Comparison of ENCODE assay signal across 31 cellular contexts in the genomic region with DNA sequence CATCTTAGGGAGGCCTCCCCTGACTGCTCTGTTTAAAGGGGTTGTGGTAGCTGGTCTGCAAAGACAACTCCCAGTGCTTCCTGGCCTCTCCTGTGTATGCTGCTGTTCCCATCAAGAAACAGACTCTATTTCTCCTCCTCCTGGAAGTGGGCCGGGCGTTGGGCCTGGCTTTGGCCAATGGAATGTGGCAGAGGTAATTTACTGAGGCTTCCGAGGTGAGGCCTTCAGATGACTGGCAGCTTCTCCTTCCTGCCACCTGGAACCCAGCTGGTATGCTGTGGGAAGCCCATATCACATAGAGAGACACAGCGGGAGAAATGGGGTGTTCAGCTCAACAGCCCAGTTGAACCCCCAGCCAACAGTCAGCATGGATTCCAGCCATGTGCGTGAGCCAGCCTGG. TPM values are rescaled to one million over a fixed set of nuclear protein-coding genes. Genes with fewer than 3 reads are reported as not detected.
A peak's percentile ranks its signal among the peaks of the same experiment; 100 is the strongest.
DNase-seq lines count a peak whose midpoint lies in the region; ATAC-seq and TF ChIP-seq lines count a peak whose summit lies in the region.
"Had no signal": no experiment of that assay in that cellular context is flagged by ENCODE, and none has a peak within 500 bp of the region (broad histone marks: within the 10 kb centered on the region; RNA-seq: fewer than 3 reads in every experiment).

No MANE protein-coding gene starts in this region.

- no peaks in the 10 kb centered on the region for H3K27me3 Mint-ChIP-seq in WTC11 (ENCODE audit: low read depth)
- H3K27me3 Mint-ChIP-seq in naive B cell, result peaks cover 0 to 8% (median 0%) of the 10 kb centered on the region in 3 donors

- BruUV-seq in HCT116 (replicated peaks; lab: Mats Ljungman, UMichigan), result no TSS peak

- no peaks in the 10 kb centered on the region for H4K20me1 ChIP-seq in HCT116 (ENCODE audit: insufficient read depth)

- H3K27ac Mint-ChIP-seq in WTC11 (no peak overlapping the region), naive B cell (peak overlapping the region; percentile 49 to 96 (median 88))
- H3K27ac Mint-ChIP-seq: CD4-positive, CD25-positive, alpha-beta regulatory T cell; HFFc6; mesothelial cell of epicardium; naive thymus-derived CD4-positive, alpha-beta T cell had no signal

- H3K79me2 ChIP-seq in HCT116 (ENCODE audit: insufficient read depth, low read length), result no peaks in the 10 kb centered on the region

- H3K36me3 Mint-ChIP-seq in WTC11, result no peaks in the 10 kb centered on the region
- H3K36me3 Mint-ChIP-seq in naive B cell, result no peaks in the 10 kb centered on the region
- H3K36me3 Mint-ChIP-seq: CD4-positive, CD25-positive, alpha-beta regulatory T cell; mesothelial cell of epicardium; naive thymus-derived CD4-positive, alpha-beta T cell had no signal

- no peak for TF ChIP-seq RAD21 in HCT116 (IDR thresholded peaks at IDR 0.05; ENCODE audit: low read depth)

- H2AFZ ChIP-seq in HCT116 (ENCODE audit: low read depth, low read length, poor library complexity, severe bottlenecking), result peak overlapping the region; percentile 51

- CTCF ChIA-PET in HCT116 (lab: Charles Lee) (interaction anchor here (1.3 kb wide), 1 partner anchor 11 kb away, joined by 3 read pairs; no protein-coding TSS in a partner anchor), WTC11 (lab: Charles Lee) (interaction anchor here (0.8 to 2.0 kb wide), 4 partner anchors 9 to 302 kb away, joined by 3 to 12 read pairs (median 7); no protein-coding TSS in a partner anchor)

- POLR2A ChIA-PET in HCT116 (lab: Charles Lee) (interaction anchor here (0.6 to 1.0 kb wide), 3 partner anchors 29 to 286 kb away, joined by 3 read pairs; no protein-coding TSS in a partner anchor), WTC11 (lab: Charles Lee) (no interaction called here)

- H3K4me1 ChIP-seq in HCT116 (ENCODE audit: control insufficient read depth in 1 of 2, insufficient read depth in 2 of 2, low read length in 2 of 2), result peaks cover 7 to 9% of the 10 kb centered on the region in 2 experiments
- H3K4me1 ChIP-seq: adrenal gland, esophagus muscularis mucosa, psoas muscle, sigmoid colon, SJSA1, thyroid gland, uterus had no signal

- peak; percentile 36 for DNase-seq in NCI-H2171 treated with DMSO at 0.1 percent for 48 hours (lab: John Stamatoyannopoulos, UW)
- no peak for DNase-seq in NCI-H2171 (lab: John Stamatoyannopoulos, UW)
- DNase-seq in HCT116 (ENCODE audit: low read depth, low spot score), result no peak
- DNase-seq in WTC11 (ENCODE audit: low spot score), result peak; percentile 40
- DNase-seq in naive B cell, result no peak
- no peak for DNase-seq in COR-L47 (lab: John Stamatoyannopoulos, UW)
- DNase-seq in NCI-H1694 (lab: John Stamatoyannopoulos, UW), result no peak
- DNase-seq: 8988T; activated CD4-positive, alpha-beta T cell treated with anti-CD3 and anti-CD28 coated beads, Interleukin-2, amount 50 U/mL, for 4 hours; activated naive CD4-positive, alpha-beta T cell treated with Interleukin-2 at 50 U/mL for 16 hours; activated T-cell treated with anti-CD3 and anti-CD28 coated beads, Interleukin-2, amount 50 U/mL, for 48 hours; adrenal gland; CD4-positive, CD25-positive, alpha-beta regulatory T cell; central memory CD4-positive, alpha-beta T cell; foreskin fibroblast; HFFc6; naive thymus-derived CD4-positive, alpha-beta T cell; NCI-H1092 treated with DMSO at 0.1 percent for 48 hours; NCI-H187; NCI-H526 treated with DMSO at 0.1 percent for 48 hours; occipital lobe; psoas muscle; sigmoid colon; stimulated activated CD4-positive, alpha-beta T cell treated with anti-CD3 and anti-CD28 coated beads, Interleukin-4, amount 100 ng/mL, for 1 hour; thyroid gland; uterus had no signal

- no peaks in the 10 kb centered on the region for H3K9me3 ChIP-seq in HCT116 (ENCODE audit: control insufficient read depth in 1 of 2, insufficient read depth in 1 of 2, low read depth in 1 of 2, low read length in 2 of 2)
- H3K9me3 ChIP-seq: adrenal gland, psoas muscle, sigmoid colon, SJSA1, thyroid gland, uterus had no signal

- TF ChIP-seq POLR2A in HCT116 (IDR thresholded peaks at IDR 0.05; ENCODE audit: borderline replicate concordance, extremely low read depth, insufficient read depth, insufficient read length), result no peak

- TF ChIP-seq CTCF in HCT116 (IDR thresholded peaks at IDR 0.05 in 2 of 3, conservative IDR thresholded peaks at IDR 0.05 in 1 of 3; ENCODE audit: borderline replicate concordance in 1 of 3, insufficient read depth in 1 of 3, low read depth in 2 of 3, low read length in 2 of 3) (no peak), WTC11 (IDR thresholded peaks at IDR 0.05) (no peak)

- RAD21 ChIA-PET in HCT116 (lab: Charles Lee; ENCODE audit: low non-redundant PET in 1 of 2, low total read pairs in 2 of 2, uncharacterized antibody in 2 of 2, unreplicated experiment in 2 of 2), result no interaction called here

- no peaks in the 10 kb centered on the region for H3K9me2 ChIP-seq in HCT116 (ENCODE audit: insufficient read depth)

- peak overlapping the region; percentile 28 for H3K4me2 ChIP-seq in HCT116 (ENCODE audit: low read length)

- H3K9ac ChIP-seq in HCT116 (ENCODE audit: low read length), result no peak overlapping the region

- no peak overlapping the region for H3K4me3 ChIP-seq in HCT116 (replicated peaks in 1 of 2; ENCODE audit: low read depth in 1 of 2, low read length in 2 of 2)
- H3K4me3 ChIP-seq: adrenal gland, esophagus muscularis mucosa, psoas muscle, sigmoid colon, SJSA1, thyroid gland, uterus had no signal

- H3K9me3 Mint-ChIP-seq in WTC11, result no peaks in the 10 kb centered on the region
- no peaks in the 10 kb centered on the region for H3K9me3 Mint-ChIP-seq in naive B cell
- H3K9me3 Mint-ChIP-seq: HFFc6, mesothelial cell of epicardium had no signal

- H3K27me3 ChIP-seq in HCT116 (ENCODE audit: insufficient read depth, low read length), result peaks cover 5% of the 10 kb centered on the region; the same call in 1 of the 2 replicates
- H3K27me3 ChIP-seq: thyroid gland, uterus had no signal

- H3K36me3 ChIP-seq in HCT116 (ENCODE audit: control insufficient read depth in 1 of 2, insufficient read depth in 2 of 2, low read length in 2 of 2), result no peaks in the 10 kb centered on the region
- H3K36me3 ChIP-seq: adrenal gland, esophagus muscularis mucosa, sigmoid colon, SJSA1, thyroid gland, uterus had no signal

- ATAC-seq in HCT116 (peak; percentile 94), WTC11 (peak; percentile 91), naive B cell (ENCODE audit: low read depth in 2 of 2) (no peak), GM19395 (IDR thresholded peaks at IDR 0.05; ENCODE audit: unreplicated experiment) (no peak)
- ATAC-seq: activated CD4-positive, CD25-positive, alpha-beta regulatory T cell treated with anti-CD3 and anti-CD28 coated beads, Interleukin-2, amount 50 U/mL, for 24 hours; naive thymus-derived CD4-positive, alpha-beta T cell; psoas muscle had no signal

- H3K4me1 Mint-ChIP-seq in WTC11 (peaks cover 7% of the 10 kb centered on the region), naive B cell (peaks cover 37 to 46% (median 39%) of the 10 kb centered on the region in 3 donors)
- H3K4me1 Mint-ChIP-seq: mesothelial cell of epicardium had no signal

- H3K27ac ChIP-seq in HCT116 (ENCODE audit: low read depth, low read length), result no peak overlapping the region
- H3K27ac ChIP-seq: adrenal gland, esophagus muscularis mucosa, psoas muscle, sigmoid colon, SJSA1, thyroid gland, uterus had no signal

- H3K4me3 Mint-ChIP-seq in WTC11 (no peak overlapping the region), naive B cell (peak overlapping the region in 4 of 8 donors; percentile 22 to 58 (median 48))
- H3K4me3 Mint-ChIP-seq: CD4-positive, CD25-positive, alpha-beta regulatory T cell; HFFc6; mesothelial cell of epicardium; naive thymus-derived CD4-positive, alpha-beta T cell had no signal

- intact Hi-C loops in HCT116 (cut with micrococcal nuclease), result no loop called here

TF ChIP-seq in HCT116, 20 proteins besides CTCF, POLR2A, EP300 and RAD21:
- no peak for TF ChIP-seq SP1 (IDR thresholded peaks at IDR 0.05; ENCODE audit: low read depth)
- no peak for TF ChIP-seq ZFX (IDR thresholded peaks at IDR 0.05)
- no peak for TF ChIP-seq ZNF274 (IDR thresholded peaks at IDR 0.05; ENCODE audit: low read depth, low read length)
- no peak for TF ChIP-seq FOSL1 (IDR thresholded peaks at IDR 0.05; ENCODE audit: low read depth)
- no peak for TF ChIP-seq ELF1 (IDR thresholded peaks at IDR 0.05; ENCODE audit: borderline replicate concordance, low read depth)
- no peak for TF ChIP-seq TCF7L2 (IDR thresholded peaks at IDR 0.05; ENCODE audit: borderline replicate concordance, extremely low read depth, insufficient read depth, insufficient read length)
- no peak for TF ChIP-seq JUND (IDR thresholded peaks at IDR 0.05)
- TF ChIP-seq CEBPB (IDR thresholded peaks at IDR 0.05; ENCODE audit: low read depth), result no peak

TF ChIP-seq in WTC11, 78 proteins besides CTCF, POLR2A, EP300 and RAD21 (continues in another document):
- TF ChIP-seq, protein P1, sequence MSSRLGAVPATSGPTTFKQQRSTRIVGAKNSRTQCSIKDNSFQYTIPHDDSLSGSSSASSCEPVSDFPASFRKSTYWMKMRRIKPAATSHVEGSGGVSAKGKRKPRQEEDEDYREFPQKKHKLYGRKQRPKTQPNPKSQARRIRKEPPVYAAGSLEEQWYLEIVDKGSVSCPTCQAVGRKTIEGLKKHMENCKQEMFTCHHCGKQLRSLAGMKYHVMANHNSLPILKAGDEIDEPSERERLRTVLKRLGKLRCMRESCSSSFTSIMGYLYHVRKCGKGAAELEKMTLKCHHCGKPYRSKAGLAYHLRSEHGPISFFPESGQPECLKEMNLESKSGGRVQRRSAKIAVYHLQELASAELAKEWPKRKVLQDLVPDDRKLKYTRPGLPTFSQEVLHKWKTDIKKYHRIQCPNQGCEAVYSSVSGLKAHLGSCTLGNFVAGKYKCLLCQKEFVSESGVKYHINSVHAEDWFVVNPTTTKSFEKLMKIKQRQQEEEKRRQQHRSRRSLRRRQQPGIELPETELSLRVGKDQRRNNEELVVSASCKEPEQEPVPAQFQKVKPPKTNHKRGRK (CRISPR knock-in tag; IDR thresholded peaks at IDR 0.05; ENCODE audit: borderline replicate concordance), result no peak
- no peak for TF ChIP-seq TCF7 (CRISPR knock-in tag; IDR thresholded peaks at IDR 0.05; ENCODE audit: low read depth)
- TF ChIP-seq, protein P2, sequence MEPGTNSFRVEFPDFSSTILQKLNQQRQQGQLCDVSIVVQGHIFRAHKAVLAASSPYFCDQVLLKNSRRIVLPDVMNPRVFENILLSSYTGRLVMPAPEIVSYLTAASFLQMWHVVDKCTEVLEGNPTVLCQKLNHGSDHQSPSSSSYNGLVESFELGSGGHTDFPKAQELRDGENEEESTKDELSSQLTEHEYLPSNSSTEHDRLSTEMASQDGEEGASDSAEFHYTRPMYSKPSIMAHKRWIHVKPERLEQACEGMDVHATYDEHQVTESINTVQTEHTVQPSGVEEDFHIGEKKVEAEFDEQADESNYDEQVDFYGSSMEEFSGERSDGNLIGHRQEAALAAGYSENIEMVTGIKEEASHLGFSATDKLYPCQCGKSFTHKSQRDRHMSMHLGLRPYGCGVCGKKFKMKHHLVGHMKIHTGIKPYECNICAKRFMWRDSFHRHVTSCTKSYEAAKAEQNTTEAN (CRISPR knock-in tag; IDR thresholded peaks at IDR 0.05), result no peak

RNA-seq across cellular contexts. Expression of a gene that starts 25.1 kb away (rescaled TPM):
- 306 TPM for total RNA-seq in HCT116 (2021; ENCODE audit: unreplicated experiment)
- 481 and 557 TPM in 2 replicates for polyA plus RNA-seq in HCT116 (2012)
- total RNA-seq in WTC11 (2021), result 211 to 237 TPM (median 216 TPM) in 3 replicates
- 100 to 1,000 TPM; 142 to 185 (median 168) TPM for polyA plus RNA-seq in naive B cell (ENCODE audit: low read depth in 6 of 6)

RNA-seq across cellular contexts. Expression of a gene that starts 47.3 kb away (rescaled TPM):
- total RNA-seq in HCT116 (2021; ENCODE audit: unreplicated experiment), result 19.9 TPM
- 7.2 and 7.6 TPM in 2 replicates for polyA plus RNA-seq in HCT116 (2012)
- 20.1 to 35.5 TPM (median 31.7 TPM) in 3 replicates for total RNA-seq in WTC11 (2021)
- polyA plus RNA-seq in naive B cell (ENCODE audit: low read depth in 6 of 6), result 1 to 10 TPM; 2.0 to 6.3 (median 3.2) TPM

Comparison
In these comparisons a context has a peak if more than half of its experiments do, and no peak if none do; other contexts are left out.
1. DNase-seq: peak in NCI-H2171 treated with DMSO at 0.1 percent for 48 hours (single experiment) and WTC11 (single experiment); none in NCI-H2171 (single experiment), HCT116 (single experiment), naive B cell (single experiment), COR-L47 (single experiment) and NCI-H1694 (single experiment).
2. ATAC-seq: peak in HCT116 (single experiment) and WTC11 (single experiment); none in naive B cell (0 of 2) and GM19395 (single experiment).